In genomic region chr6:32772656-32773055, GRCh38 we compare ENCODE assay signal across 34 cellular contexts. TPM values are rescaled to one million over a fixed set of nuclear protein-coding genes. Genes with fewer than 3 reads are reported as not detected.
"Had no signal": no experiment of that assay in that cellular context is flagged by ENCODE, and none has a peak within 500 bp of the region (broad histone marks: within the 10 kb centered on the region; RNA-seq: fewer than 3 reads in every experiment).

No MANE protein-coding gene starts in this region.

- H3K4me3 ChIP-seq: esophagus muscularis mucosa, gastrocnemius medialis, heart left ventricle had no signal

- H3K36me3 ChIP-seq: brain microvascular endothelial cell, esophagus muscularis mucosa, gastrocnemius medialis, heart left ventricle had no signal

- FAIRE-seq: astrocyte, colon, TTC549 had no signal

- H3K27ac ChIP-seq: brain microvascular endothelial cell, esophagus muscularis mucosa, foreskin keratinocyte, gastrocnemius medialis, heart left ventricle, VCaP had no signal

- H3K9me3 ChIP-seq: esophagus muscularis mucosa, gastrocnemius medialis, heart left ventricle had no signal

- DNase-seq: activated CD4-positive, alpha-beta memory T cell treated with anti-CD3 and anti-CD28 coated beads, Interleukin-2, amount 10 ng/mL, durations not matched to agents 7 days and 5 days; activated CD4-positive, alpha-beta T cell treated with anti-CD3 and anti-CD28 coated beads for 1 hour; activated CD4-positive, alpha-beta T cell treated with anti-CD3 and anti-CD28 coated beads for 4 hours; activated CD4-positive, alpha-beta T cell treated with anti-CD3 and anti-CD28 coated beads, Interleukin-2, amount 10 ng/mL, durations not matched to agents 7 days and 5 days; activated CD4-positive, alpha-beta T cell treated with anti-CD3 and anti-CD28 coated beads, Interleukin-2, amount 50 U/mL, for 4 hours; activated CD8-positive, alpha-beta memory T cell treated with anti-CD3 and anti-CD28 coated beads, Interleukin-2, amount 50 U/mL, for 48 hours; activated gamma-delta T cell treated with Interleukin-2 at 50 U/mL for 16 hours; activated naive CD4-positive, alpha-beta T cell treated with anti-CD3 and anti-CD28 coated beads, Interleukin-2, amount 50 U/mL, for 16 hours; activated naive CD4-positive, alpha-beta T cell treated with Interleukin-2 at 50 U/mL for 16 hours; activated T-cell treated with anti-CD3 and anti-CD28 coated beads for 4 hours; activated T-cell treated with anti-CD3 and anti-CD28 coated beads, Interleukin-2, amount 50 U/mL, for 24 hours; activated T-cell treated with anti-CD3 and anti-CD28 coated beads, Interleukin-2, amount 50 U/mL, for 72 hours; amniotic stem cell; anterior cingulate cortex; brain microvascular endothelial cell; caudate nucleus; cortex of kidney; dermis blood vessel endothelial cell; effector CD4-positive, alpha-beta T cell; effector memory CD8-positive, alpha-beta T cell; erythroblast; foreskin keratinocyte; gastrocnemius medialis; glutamatergic neuron; heart left ventricle; T-helper 2 cell had no signal

- H3K4me1 ChIP-seq: esophagus muscularis mucosa, gastrocnemius medialis, heart left ventricle had no signal

- ATAC-seq: activated T-cell treated with anti-CD3 and anti-CD28 coated beads, Interleukin-2, amount 50 U/mL, for 72 hours; effector memory CD8-positive, alpha-beta T cell; foreskin keratinocyte; gastrocnemius medialis; heart left ventricle; WTC11 had no signal

RNA-seq across cellular contexts. Expression of gene HLA-DQB2, which starts 9.3 kb away (rescaled TPM):
- total RNA-seq: activated CD4-positive, alpha-beta memory T cell treated with anti-CD3 and anti-CD28 coated beads, Interleukin-2, amount 10 ng/mL, durations not matched to agents 7 days and 5 days; astrocyte; chondrocyte; dermis blood vessel endothelial cell; foreskin keratinocyte had no signal
- polyA plus RNA-seq: adipose tissue, foreskin keratinocyte, heart left ventricle had no signal

RNA-seq across cellular contexts. Expression of gene HLA-DQA2, which starts 31.5 kb away (rescaled TPM):
- total RNA-seq: activated CD4-positive, alpha-beta memory T cell treated with anti-CD3 and anti-CD28 coated beads, Interleukin-2, amount 10 ng/mL, durations not matched to agents 7 days and 5 days; astrocyte; chondrocyte; dermis blood vessel endothelial cell; foreskin keratinocyte; WTC11 had no signal
- polyA plus RNA-seq: adipose tissue, foreskin keratinocyte, heart left ventricle had no signal

RNA-seq across cellular contexts. Expression of gene HLA-DOB, which starts 44.1 kb away (rescaled TPM):
- total RNA-seq: dermis blood vessel endothelial cell had no signal
